In the genomic region with DNA sequence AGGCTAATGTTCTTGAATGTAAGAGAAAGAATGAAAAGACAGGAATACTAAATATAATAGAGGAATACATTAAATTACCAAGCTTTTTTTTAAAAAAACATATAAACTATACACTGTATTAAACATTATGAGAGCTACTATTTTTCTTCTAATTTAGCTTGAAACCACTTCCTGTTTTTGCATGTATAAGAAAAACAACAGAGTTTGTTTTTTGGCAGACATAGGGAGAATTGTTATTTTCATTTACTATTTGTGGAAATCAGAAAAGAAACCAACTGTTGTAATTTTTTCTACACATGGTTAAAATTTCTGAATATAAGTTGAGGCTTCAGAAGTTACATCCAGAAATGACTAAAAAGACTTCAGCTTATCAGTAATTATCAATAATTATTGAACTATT, we compare ENCODE assay signal across 14 cellular contexts.
DNase-seq lines count a peak whose midpoint lies in the region; ATAC-seq, FAIRE-seq and TF ChIP-seq lines count a peak whose summit lies in the region.
"Had no signal": no experiment of that assay in that cellular context is flagged by ENCODE, and none has a peak within 500 bp of the region (broad histone marks: within the 10 kb centered on the region; RNA-seq: fewer than 3 reads in every experiment).

No MANE protein-coding gene starts in this region.

- H3K4me3 Mint-ChIP-seq in stimulated activated effector memory CD8-positive, alpha-beta T cell treated with anti-CD3 and anti-CD28 coated beads, Interleukin-12 subunit alpha, Interleukin-12 subunit beta, amount 100 ng/mL, for 72 hours: no peak overlapping the region

- H3K9me3 Mint-ChIP-seq in stimulated activated effector memory CD8-positive, alpha-beta T cell treated with anti-CD3 and anti-CD28 coated beads, Interleukin-12 subunit alpha, Interleukin-12 subunit beta, amount 100 ng/mL, for 72 hours: no peaks in the 10 kb centered on the region

- DNase-seq in GM18507 (ENCODE audit: extremely low spot score, insufficient read length, low read depth) (no peak), ureter (ENCODE audit: low spot score) (no peak), hypothalamus (lab: John Stamatoyannopoulos, UW) (no peak)
- DNase-seq in activated effector memory CD4-positive, alpha-beta T cell treated with anti-CD3 and anti-CD28 coated beads, Interleukin-2, amount 50 U/mL, for 16 hours: no peak
- no peak for DNase-seq in stimulated activated effector memory CD8-positive, alpha-beta T cell treated with anti-CD3 and anti-CD28 coated beads, Interleukin-12 subunit alpha, Interleukin-12 subunit beta, amount 100 ng/mL, for 72 hours (ENCODE audit: low spot score in 2 of 2)
- DNase-seq: Kasumi-1, NCI-H1417 treated with DMSO at 0.1 percent for 48 hours, NCI-H2029, NCI-H524, RPMI8226 had no signal

- no peak overlapping the region for H3K27ac Mint-ChIP-seq in stimulated activated effector memory CD8-positive, alpha-beta T cell treated with anti-CD3 and anti-CD28 coated beads, Interleukin-12 subunit alpha, Interleukin-12 subunit beta, amount 100 ng/mL, for 72 hours

- ATAC-seq in GM21526 (IDR thresholded peaks at IDR 0.05; ENCODE audit: low FRiP score, unreplicated experiment): peak; percentile 61
- ATAC-seq in HG03432 (IDR thresholded peaks at IDR 0.05; ENCODE audit: unreplicated experiment): peak; percentile 37
- no peak for ATAC-seq in stimulated activated effector memory CD8-positive, alpha-beta T cell treated with anti-CD3 and anti-CD28 coated beads, Interleukin-12 subunit alpha, Interleukin-12 subunit beta, amount 100 ng/mL, for 72 hours

- H3K36me3 Mint-ChIP-seq in stimulated activated effector memory CD8-positive, alpha-beta T cell treated with anti-CD3 and anti-CD28 coated beads, Interleukin-12 subunit alpha, Interleukin-12 subunit beta, amount 100 ng/mL, for 72 hours: no peaks in the 10 kb centered on the region

- no peaks in the 10 kb centered on the region for H3K4me1 Mint-ChIP-seq in stimulated activated effector memory CD8-positive, alpha-beta T cell treated with anti-CD3 and anti-CD28 coated beads, Interleukin-12 subunit alpha, Interleukin-12 subunit beta, amount 100 ng/mL, for 72 hours

- H3K27ac ChIP-seq in VCaP: peak overlapping the region; percentile 66

- TF ChIP-seq CTCF in VCaP (conservative IDR thresholded peaks at IDR 0.05): no peak

- FAIRE-seq in GM18507 (lab: Jason Lieb, UNC): peak; percentile 33
- FAIRE-seq: H1 had no signal
